ENCODE assay signal across 26 cellular contexts in the genomic region with DNA sequence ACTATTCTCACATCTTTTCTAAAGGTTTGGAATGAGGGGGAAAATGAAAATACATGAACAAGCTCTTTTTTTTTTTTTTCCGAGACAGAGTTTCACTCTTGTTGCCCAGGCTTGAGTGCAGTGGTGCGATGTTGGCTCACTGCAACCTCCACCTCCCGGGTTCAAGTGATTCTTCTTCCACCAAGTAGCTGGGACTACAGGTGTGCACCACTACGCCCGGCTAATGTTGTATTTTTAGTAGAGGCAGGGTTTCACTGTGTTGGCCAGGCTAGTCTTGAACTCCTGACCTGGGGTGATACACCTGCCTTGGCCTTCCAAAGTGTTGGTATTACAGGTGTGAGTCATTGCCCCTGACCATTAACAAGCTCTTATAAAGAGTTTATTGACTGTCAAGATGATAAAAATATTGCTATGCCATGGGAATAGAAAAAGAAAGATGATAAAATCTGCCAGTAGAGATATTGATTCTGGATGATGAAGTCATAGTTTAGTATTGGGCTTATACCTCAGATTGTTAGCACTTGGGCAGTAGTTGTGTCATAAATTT.
"Had no signal": no experiment of that assay in that cellular context is flagged by ENCODE, and none has a peak within 500 bp of the region (broad histone marks: within the 10 kb centered on the region; RNA-seq: fewer than 3 reads in every experiment).

No MANE protein-coding gene starts in this region.

- H3K4me2 ChIP-seq: neural progenitor cell, SK-N-SH had no signal

- H3K27ac Mint-ChIP-seq: dendritic cell treated with granulocyte-macrophage colony-stimulating factor and Interleukin-4, amounts not matched to agents 40 ng/mL and 50 ng/mL, for 4 days; endodermal cell; neural progenitor cell; stimulated activated naive CD8-positive, alpha-beta T cell treated with anti-CD3 and anti-CD28 coated beads, Interleukin-15, amount 100 ng/mL, for 72 hours had no signal

- DNase-seq: activated CD8-positive, alpha-beta memory T cell treated with anti-CD3 and anti-CD28 coated beads, Interleukin-2, amount 50 U/mL, for 48 hours; activated gamma-delta T cell; activated naive CD4-positive, alpha-beta T cell treated with anti-CD3 and anti-CD28 coated beads, Interleukin-2, amount 50 U/mL, for 16 hours; anterior cingulate cortex; endodermal cell; foreskin fibroblast; head of caudate nucleus; hippocampal formation; kidney; midbrain; natural killer cell; posterior cingulate gyrus; right cardiac atrium; SK-N-SH; spleen; stimulated activated naive CD8-positive, alpha-beta T cell treated with anti-CD3 and anti-CD28 coated beads, Interleukin-15, amount 100 ng/mL, for 72 hours; SW 1271; T-helper 17 cell; T1000; thyroid gland; upper lobe of left lung had no signal

- H3K9me2 ChIP-seq: SK-N-SH had no signal

- H3K4me3 ChIP-seq: neural progenitor cell, spleen, thyroid gland, upper lobe of left lung, vagina had no signal

- H3K9ac ChIP-seq: neural progenitor cell, SK-N-SH had no signal

- H3K4me1 Mint-ChIP-seq: neural progenitor cell had no signal

- H3K9me3 ChIP-seq: SK-N-SH, spleen, thyroid gland, upper lobe of left lung, vagina had no signal

- H2AFZ ChIP-seq: neural progenitor cell had no signal

- H3K27me3 ChIP-seq: neural progenitor cell, spleen, thyroid gland, upper lobe of left lung, vagina had no signal

- H3K27ac ChIP-seq: neural progenitor cell, thyroid gland, upper lobe of left lung, vagina had no signal

- H3K4me1 ChIP-seq: neural progenitor cell, thyroid gland had no signal

- H3K9me3 Mint-ChIP-seq: central memory CD8-positive, alpha-beta T cell; dendritic cell treated with granulocyte-macrophage colony-stimulating factor and Interleukin-4, amounts not matched to agents 40 ng/mL and 50 ng/mL, for 4 days; endodermal cell; natural killer cell; neural progenitor cell; stimulated activated naive CD8-positive, alpha-beta T cell treated with anti-CD3 and anti-CD28 coated beads, Interleukin-15, amount 100 ng/mL, for 72 hours had no signal

- H3K27me3 Mint-ChIP-seq: central memory CD8-positive, alpha-beta T cell; dendritic cell treated with granulocyte-macrophage colony-stimulating factor and Interleukin-4, amounts not matched to agents 40 ng/mL and 50 ng/mL, for 4 days; stimulated activated naive CD8-positive, alpha-beta T cell treated with anti-CD3 and anti-CD28 coated beads, Interleukin-15, amount 100 ng/mL, for 72 hours; T-helper 17 cell had no signal

- H3K4me3 Mint-ChIP-seq: central memory CD8-positive, alpha-beta T cell; dendritic cell treated with granulocyte-macrophage colony-stimulating factor and Interleukin-4, amounts not matched to agents 40 ng/mL and 50 ng/mL, for 4 days; endodermal cell; natural killer cell; neural progenitor cell; stimulated activated naive CD8-positive, alpha-beta T cell treated with anti-CD3 and anti-CD28 coated beads, Interleukin-15, amount 100 ng/mL, for 72 hours; T-helper 17 cell had no signal

- ATAC-seq: esophagus mucosa; natural killer cell; right cardiac atrium; stimulated activated naive CD8-positive, alpha-beta T cell treated with anti-CD3 and anti-CD28 coated beads, Interleukin-15, amount 100 ng/mL, for 72 hours; T-helper 17 cell had no signal
